In the genomic region with DNA sequence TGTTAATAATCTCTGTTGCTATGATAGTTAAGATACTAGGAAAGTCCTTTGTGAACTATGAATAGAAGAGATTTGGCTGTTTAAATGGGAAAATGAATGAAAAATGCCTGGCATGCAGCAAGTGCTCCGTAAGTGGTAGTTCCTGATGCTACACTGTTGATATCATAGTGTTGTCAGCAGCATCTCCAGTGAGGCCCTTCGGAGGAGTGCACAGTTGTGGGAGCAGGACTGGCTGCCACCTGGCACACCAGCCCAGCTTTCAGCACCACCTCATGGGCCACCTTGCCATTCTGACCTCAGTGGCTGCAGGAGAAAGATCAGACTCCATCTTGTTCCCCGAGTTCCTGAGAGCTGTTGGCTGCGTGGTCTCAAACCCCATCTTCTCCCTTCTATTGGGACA, we compare ENCODE assay signal across 18 cellular contexts.
"Had no signal": no experiment of that assay in that cellular context is flagged by ENCODE, and none has a peak within 500 bp of the region (broad histone marks: within the 10 kb centered on the region; RNA-seq: fewer than 3 reads in every experiment).

No MANE protein-coding gene starts in this region.

- H3K9me3 Mint-ChIP-seq: naive B cell; nephron progenitor cell; stimulated activated naive B cell treated with anti-CD40 and anti-IgM and Interleukin-4, amounts not matched to agents 10 μg/mL and 1 μg/mL and 100 μg/mL, for 72 hours; stimulated activated naive CD8-positive, alpha-beta T cell treated with anti-CD3 and anti-CD28 coated beads, Interleukin-15, amount 100 ng/mL, for 72 hours had no signal

- H3K27me3 Mint-ChIP-seq: stimulated activated naive B cell treated with anti-CD40 and anti-IgM and Interleukin-4, amounts not matched to agents 10 μg/mL and 1 μg/mL and 100 μg/mL, for 72 hours; stimulated activated naive CD8-positive, alpha-beta T cell treated with anti-CD3 and anti-CD28 coated beads, Interleukin-15, amount 100 ng/mL, for 72 hours had no signal

- H3K4me1 Mint-ChIP-seq: nephron progenitor cell; stimulated activated naive CD8-positive, alpha-beta T cell treated with anti-CD3 and anti-CD28 coated beads, Interleukin-15, amount 100 ng/mL, for 72 hours had no signal

- H3K36me3 ChIP-seq: colonic mucosa, heart left ventricle, right atrium auricular region, sigmoid colon, transverse colon had no signal

- DNase-seq: colonic mucosa; dermis blood vessel endothelial cell; effector CD4-positive, alpha-beta T cell; heart left ventricle; hippocampal formation; kidney glomerular epithelial cell; mesendoderm; naive B cell; nephron progenitor cell; sigmoid colon; stimulated activated CD4-positive, alpha-beta T cell treated with anti-CD3 and anti-CD28 coated beads, Interleukin-2, amount 100 ng/mL, for 24 hours; stimulated activated CD4-positive, alpha-beta T cell treated with anti-CD3 and anti-CD28 coated beads, Interleukin-4, amount 100 ng/mL, for 4 hours; stimulated activated naive B cell treated with anti-CD40 and anti-IgM and Interleukin-4, amounts not matched to agents 10 μg/mL and 1 μg/mL and 100 μg/mL, for 72 hours; stimulated activated naive CD8-positive, alpha-beta T cell treated with anti-CD3 and anti-CD28 coated beads, Interleukin-15, amount 100 ng/mL, for 72 hours; testis; transverse colon had no signal

- H3K4me3 ChIP-seq: colonic mucosa, heart left ventricle, right atrium auricular region, sigmoid colon, skin epidermis, testis, transverse colon had no signal

- H3K9me3 ChIP-seq: colonic mucosa, heart left ventricle, right atrium auricular region, sigmoid colon, testis, transverse colon had no signal

- H3K27ac ChIP-seq: colonic mucosa, heart left ventricle, right atrium auricular region, sigmoid colon, skin epidermis, testis, transverse colon had no signal

- H3K27ac Mint-ChIP-seq: nephron progenitor cell; stimulated activated naive B cell treated with anti-CD40 and anti-IgM and Interleukin-4, amounts not matched to agents 10 μg/mL and 1 μg/mL and 100 μg/mL, for 72 hours; stimulated activated naive CD8-positive, alpha-beta T cell treated with anti-CD3 and anti-CD28 coated beads, Interleukin-15, amount 100 ng/mL, for 72 hours had no signal

- H3K4me3 Mint-ChIP-seq: naive B cell; nephron progenitor cell; stimulated activated naive B cell treated with anti-CD40 and anti-IgM and Interleukin-4, amounts not matched to agents 10 μg/mL and 1 μg/mL and 100 μg/mL, for 72 hours; stimulated activated naive CD8-positive, alpha-beta T cell treated with anti-CD3 and anti-CD28 coated beads, Interleukin-15, amount 100 ng/mL, for 72 hours had no signal
